8 cellular contexts compared by ENCODE assay signal in genomic region chr1:150282558-150282958, GRCh38.
DNase-seq lines count a peak whose midpoint lies in the region; ATAC-seq and TF ChIP-seq lines count a peak whose summit lies in the region.

No MANE protein-coding gene starts in this region.

- no peak for ATAC-seq in GM21381 (IDR thresholded peaks at IDR 0.05; ENCODE audit: unreplicated experiment)
- ATAC-seq in GM18909 (IDR thresholded peaks at IDR 0.05; ENCODE audit: poor library complexity, unreplicated experiment), result no peak

- TF ChIP-seq CTCF in choroid plexus epithelial cell (conservative IDR thresholded peaks at IDR 0.05; ENCODE audit: low read depth, low read length), result no peak

- peaks cover 19% of the 10 kb centered on the region in 2 donors for H3K4me1 ChIP-seq in mucosa of rectum (ENCODE audit: control insufficient read depth in 2 of 2, insufficient read depth in 2 of 2, low read length in 2 of 2)

- H3K4me3 ChIP-seq in choroid plexus epithelial cell (ENCODE audit: low read depth, low read length), result peak overlapping the region; percentile 57
- H3K4me3 ChIP-seq in mucosa of rectum (ENCODE audit: low read length in 2 of 2), result peak overlapping the region; percentile 65 to 74

- DNase-seq in stimulated activated CD4-positive, alpha-beta T cell treated with anti-CD3 and anti-CD28 coated beads, Interleukin-15, amount 100 ng/mL, for 24 hours, result peak; percentile 14
- DNase-seq in stimulated activated CD4-positive, alpha-beta T cell treated with anti-CD3 and anti-CD28 coated beads, Interleukin-4, amount 100 ng/mL, for 1 hour, result no peak
- DNase-seq in choroid plexus epithelial cell (ENCODE audit: low read depth) (no peak), DMS 273 (lab: John Stamatoyannopoulos, UW; ENCODE audit: unreplicated experiment) (no peak), AG20443 (ENCODE audit: low spot score) (no peak)

- H3K36me3 ChIP-seq in mucosa of rectum (ENCODE audit: control insufficient read depth in 2 of 2, insufficient read depth in 2 of 2, low read length in 2 of 2), result peaks cover 0 to 7% of the 10 kb centered on the region in 2 donors

- no peaks in the 10 kb centered on the region for H3K9me3 ChIP-seq in mucosa of rectum (ENCODE audit: control insufficient read depth in 2 of 2, low read length in 2 of 2)

- H3K27ac ChIP-seq in mucosa of rectum (ENCODE audit: low read depth in 2 of 2, low read length in 2 of 2), result peak overlapping the region; percentile 25 to 58

- H3K27me3 ChIP-seq in mucosa of rectum (ENCODE audit: control insufficient read depth in 2 of 2, insufficient read depth in 2 of 2, low read length in 2 of 2), result no peaks in the 10 kb centered on the region

- H3K9ac ChIP-seq in mucosa of rectum (ENCODE audit: low read depth in 1 of 2, low read length in 2 of 2), result peak overlapping the region; percentile 24 to 45
